13 cellular contexts compared by ENCODE assay signal in genomic region chr1:183461350-183461749, GRCh38. TPM values are rescaled to one million over a fixed set of nuclear protein-coding genes. Genes with fewer than 3 reads are reported as not detected.
DNase-seq lines count a peak whose midpoint lies in the region; ATAC-seq, FAIRE-seq and TF ChIP-seq lines count a peak whose summit lies in the region.
"Had no signal": no experiment of that assay in that cellular context is flagged by ENCODE, and none has a peak within 500 bp of the region (broad histone marks: within the 10 kb centered on the region; RNA-seq: fewer than 3 reads in every experiment).

No MANE protein-coding gene starts in this region.

- no peaks in the 10 kb centered on the region for H3K79me2 ChIP-seq in HepG2 (ENCODE audit: insufficient read depth, low read length)

- POLR2A ChIA-PET in HepG2 (lab: Yijun Ruan, JAX): no interaction called here

- DNase-seq in right lobe of liver: no peak
- no peak for DNase-seq in HepG2 (ENCODE audit: low spot score)
- DNase-seq in UCSD-AML1 (lab: John Stamatoyannopoulos, UW; ENCODE audit: unreplicated experiment): peak; percentile 9
- peak; percentile 34 for DNase-seq in iPS-NIHi7 (ENCODE audit: extremely low spot score)
- no peak for DNase-seq in testis
- DNase-seq in epidermal melanocyte (ENCODE audit: insufficient read length, low spot score): no peak
- DNase-seq in hepatic stellate cell (ENCODE audit: low spot score): no peak
- DNase-seq: activated CD4-positive, CD25-positive, alpha-beta regulatory T cell treated with anti-CD3 and anti-CD28 coated beads, Interleukin-2, amount 50 U/mL, for 72 hours; activated effector memory CD4-positive, alpha-beta T cell treated with Interleukin-2 at 50 U/mL for 16 hours; NCI-H2081 had no signal

- no peak overlapping the region for H2AFZ ChIP-seq in HepG2 (ENCODE audit: low read length)
- H2AFZ ChIP-seq: neural progenitor cell had no signal

- no peak for FAIRE-seq in HepG2 (lab: Jason Lieb, UNC)

- ATAC-seq in right lobe of liver (peak in 3 of 4 donors; percentile 33 to 62 (median 46)), HepG2 (no peak), HG03097 (IDR thresholded peaks at IDR 0.05; ENCODE audit: low FRiP score, unreplicated experiment) (no peak)

- 27% methylated on average over 1 of the region's 1 CpG for WGBS in right lobe of liver (ENCODE audit: insufficient coverage, low coverage, low lambda C conversion rate, missing lambda C conversion rate)
- WGBS in HepG2 (ENCODE audit: low lambda C conversion rate): 74% methylated on average over 1 of the region's 1 CpG
- WGBS in testis, 2 donors: 74 to 89% methylated on average over 1 of the region's 1 CpG

- H3K36me3 ChIP-seq in right lobe of liver: no peaks in the 10 kb centered on the region
- H3K36me3 ChIP-seq in HepG2 (replicated peaks in 1 of 2; ENCODE audit: control insufficient read depth in 1 of 2, insufficient read depth in 2 of 2, low read length in 2 of 2): no peaks in the 10 kb centered on the region
- H3K36me3 ChIP-seq in testis (ENCODE audit: low read depth, missing control alignments): no peaks in the 10 kb centered on the region
- H3K36me3 ChIP-seq: heart left ventricle, neural progenitor cell had no signal

- TF ChIP-seq POLR2A in right lobe of liver (IDR thresholded peaks at IDR 0.05) (no peak), HepG2 (IDR thresholded peaks at IDR 0.05; ENCODE audit: insufficient read depth in 1 of 2, low read depth in 2 of 2, low read length in 2 of 2) (no peak), testis (IDR thresholded peaks at IDR 0.05) (no peak)

- no peaks in the 10 kb centered on the region for H4K20me1 ChIP-seq in HepG2 (ENCODE audit: insufficient read depth, low read length)

- TF ChIP-seq RAD21 in HepG2 (CRISPR knock-in tag; IDR thresholded peaks at IDR 0.05): no peak

- peaks cover 0 to 8% (median 0%) of the 10 kb centered on the region in 4 donors for H3K4me1 ChIP-seq in right lobe of liver
- no peaks in the 10 kb centered on the region for H3K4me1 ChIP-seq in HepG2 (ENCODE audit: insufficient read depth, low read length)
- no peaks in the 10 kb centered on the region for H3K4me1 ChIP-seq in testis
- H3K4me1 ChIP-seq: neural progenitor cell had no signal

- TF ChIP-seq EP300 in HepG2 (IDR thresholded peaks at IDR 0.05; ENCODE audit: low read depth in 2 of 2, low read length in 2 of 2) (no peak), HepG2 (CRISPR knock-in tag; IDR thresholded peaks at IDR 0.05; ENCODE audit: borderline replicate concordance) (no peak)

- H3K4me3 ChIP-seq in right lobe of liver (no peak overlapping the region), HepG2 (replicated peaks in 1 of 3; ENCODE audit: insufficient read depth in 1 of 3, low read depth in 2 of 3, low read length in 3 of 3) (no peak overlapping the region), testis (no peak overlapping the region)
- H3K4me3 ChIP-seq: heart left ventricle, neural progenitor cell had no signal

- H3K9me3 ChIP-seq in right lobe of liver (no peaks in the 10 kb centered on the region), HepG2 (ENCODE audit: low read length) (no peaks in the 10 kb centered on the region), testis (no peaks in the 10 kb centered on the region)
- H3K9me3 ChIP-seq: heart left ventricle had no signal

- no peak for TF ChIP-seq CTCF in right lobe of liver (IDR thresholded peaks at IDR 0.05)
- no peak for TF ChIP-seq CTCF in HepG2 (CRISPR knock-in tag; IDR thresholded peaks at IDR 0.05)
- TF ChIP-seq CTCF in testis (IDR thresholded peaks at IDR 0.05): no peak

- no peak overlapping the region for H3K27ac ChIP-seq in right lobe of liver
- no peak overlapping the region for H3K27ac ChIP-seq in HepG2 (ENCODE audit: extremely low read length, insufficient read depth, low read length)
- no peak overlapping the region for H3K27ac ChIP-seq in testis
- H3K27ac ChIP-seq: neural progenitor cell had no signal

- intact Hi-C loops in right lobe of liver (cut with DNase I): no loop called here
- intact Hi-C loops in HepG2 (cut with micrococcal nuclease; ENCODE audit: unreplicated experiment): no loop called here
- intact Hi-C loops in testis (cut with DNase I; ENCODE audit: low total_unique reads): no loop called here

- BruUV-seq in HepG2 (replicated peaks; lab: Mats Ljungman, UMichigan): no TSS peak

- CTCF ChIA-PET in HepG2 (lab: Yijun Ruan, JAX; ENCODE audit: low intra/inter-chr PET ratio, low total read pairs): no interaction called here

- H3K27me3 ChIP-seq in right lobe of liver: no peaks in the 10 kb centered on the region
- H3K27me3 ChIP-seq in HepG2 (ENCODE audit: control insufficient read depth in 1 of 2, insufficient read depth in 2 of 2, low read length in 2 of 2): no peaks in the 10 kb centered on the region
- no peaks in the 10 kb centered on the region for H3K27me3 ChIP-seq in testis
- H3K27me3 ChIP-seq: heart left ventricle, neural progenitor cell had no signal

- in situ Hi-C loops in HepG2 (cut with HindIII; ENCODE audit: extremely low pct_ligation_motif_present, low pct_unique_long_range_greater_than_20kb): no loop called here

- H3K4me2 ChIP-seq in HepG2 (ENCODE audit: low read depth, low read length): no peak overlapping the region
- H3K4me2 ChIP-seq: neural progenitor cell had no signal

- no peak overlapping the region for H3K9ac ChIP-seq in HepG2 (ENCODE audit: insufficient read depth, low read depth, low read length)
- H3K9ac ChIP-seq: neural progenitor cell had no signal

TF ChIP-seq in HepG2, 621 proteins besides CTCF, POLR2A, EP300 and RAD21 (continues in another document):
- TF ChIP-seq RFXAP (CRISPR knock-in tag; IDR thresholded peaks at IDR 0.05; ENCODE audit: borderline replicate concordance) (no peak), HDAC1 (CRISPR knock-in tag; IDR thresholded peaks at IDR 0.05) (no peak), NFE2 (CRISPR knock-in tag; IDR thresholded peaks at IDR 0.05) (no peak), ZNF850 (CRISPR knock-in tag; conservative IDR thresholded peaks at IDR 0.05) (no peak), ZNF672 (CRISPR knock-in tag; IDR thresholded peaks at IDR 0.05) (no peak)

RNA-seq across cellular contexts. Expression of gene SMG7, which starts 10.9 kb away (rescaled TPM):
- 10 to 100 TPM; 23.5 to 35.3 (median 25.2) TPM for total RNA-seq in right lobe of liver
- total RNA-seq in HepG2 (2016; rRNA removed; fragmentation: Illumina TruSeq; extraction: Trizol): 14.9 and 40.3 TPM in 2 replicates
- 6.7 and 8.4 TPM in 2 replicates for total RNA-seq in HepG2 (2016; cell fraction: cytosol; rRNA removed; fragmentation: Illumina TruSeq; extraction: Trizol; ENCODE audit: low read depth)
- 11.5 and 40.7 TPM in 2 replicates for total RNA-seq in HepG2 (2016; cell fraction: insoluble cytoplasmic fraction; rRNA removed; fragmentation: Illumina TruSeq; extraction: Trizol)
- total RNA-seq in HepG2 (2016; cell fraction: membrane; rRNA removed; fragmentation: Illumina TruSeq; extraction: Trizol): 27.0 and 30.3 TPM in 2 replicates
- total RNA-seq in HepG2 (2016; cell fraction: nucleus; rRNA removed; fragmentation: Illumina TruSeq; extraction: Trizol): 30.8 and 47.3 TPM in 2 replicates
- 26.7 and 27.9 TPM in 2 replicates for polyA plus RNA-seq in HepG2 (2011; rRNA removed)
- polyA plus RNA-seq in HepG2 (2011; cell fraction: cytosol; rRNA removed): 18.9 and 24.6 TPM in 2 replicates
- polyA plus RNA-seq in HepG2 (2011; cell fraction: nucleus; rRNA removed): 23.4 and 23.5 TPM in 2 replicates
- 21.7 and 23.7 TPM in 2 replicates for polyA plus RNA-seq in HepG2 (2012)
- polyA plus RNA-seq in HepG2 (2016; cell fraction: cytosol; fragmentation: Illumina TruSeq; extraction: Trizol; ENCODE audit: low read depth): 3.2 and 3.5 TPM in 2 replicates
- polyA plus RNA-seq in HepG2 (2016; cell fraction: insoluble cytoplasmic fraction; fragmentation: Illumina TruSeq; extraction: Trizol; ENCODE audit: low read depth): 37.8 and 45.7 TPM in 2 replicates
- polyA plus RNA-seq in HepG2 (2016; cell fraction: membrane; fragmentation: Illumina TruSeq; extraction: Trizol; ENCODE audit: low read depth): 18.6 and 19.6 TPM in 2 replicates
- polyA plus RNA-seq in HepG2 (2016; cell fraction: nucleus; fragmentation: Illumina TruSeq; extraction: Trizol; ENCODE audit: insufficient read depth, low read depth): 37.2 and 38.7 TPM in 2 replicates
- polyA minus RNA-seq in HepG2 (2011; rRNA and poly(A)+ RNA removed; ENCODE audit: low replicate concordance): 54.5 and 105 TPM in 2 replicates
- polyA minus RNA-seq in HepG2 (2011; cell fraction: cytosol; rRNA and poly(A)+ RNA removed): 27.0 and 29.1 TPM in 2 replicates
- polyA minus RNA-seq in HepG2 (2011; cell fraction: nucleus; rRNA and poly(A)+ RNA removed): 59.1 and 76.2 TPM in 2 replicates
- 100 to 1,000 TPM; 109 to 139 TPM for total RNA-seq in testis
- 157 TPM for polyA plus RNA-seq in testis (ENCODE audit: insufficient read depth, low read depth, low replicate concordance)

RNA-seq across cellular contexts. Expression of gene NMNAT2, which starts 43.2 kb away (rescaled TPM):
- under 1 TPM in 3 of 6 experiments, not detected in 3; 0.06 to 0.07 (median 0.06) TPM for total RNA-seq in right lobe of liver
- not detected in 2 replicates for total RNA-seq in HepG2 (2016; rRNA removed; fragmentation: Illumina TruSeq; extraction: Trizol)
- not detected in 2 replicates for total RNA-seq in HepG2 (2016; cell fraction: cytosol; rRNA removed; fragmentation: Illumina TruSeq; extraction: Trizol; ENCODE audit: low read depth)
- not detected in 2 replicates for total RNA-seq in HepG2 (2016; cell fraction: insoluble cytoplasmic fraction; rRNA removed; fragmentation: Illumina TruSeq; extraction: Trizol)
- not detected in 2 replicates for total RNA-seq in HepG2 (2016; cell fraction: membrane; rRNA removed; fragmentation: Illumina TruSeq; extraction: Trizol)
- total RNA-seq in HepG2 (2016; cell fraction: nucleus; rRNA removed; fragmentation: Illumina TruSeq; extraction: Trizol): not detected in 2 replicates
- not detected in 2 replicates for polyA plus RNA-seq in HepG2 (2011; rRNA removed)
- not detected in 2 replicates for polyA plus RNA-seq in HepG2 (2011; cell fraction: cytosol; rRNA removed)
- polyA plus RNA-seq in HepG2 (2011; cell fraction: nucleus; rRNA removed): not detected in 2 replicates
- not detected in 2 replicates for polyA plus RNA-seq in HepG2 (2012)
- not detected in 2 replicates for polyA plus RNA-seq in HepG2 (2016; cell fraction: cytosol; fragmentation: Illumina TruSeq; extraction: Trizol; ENCODE audit: low read depth)
- polyA plus RNA-seq in HepG2 (2016; cell fraction: insoluble cytoplasmic fraction; fragmentation: Illumina TruSeq; extraction: Trizol; ENCODE audit: low read depth): not detected in 2 replicates
- not detected in 2 replicates for polyA plus RNA-seq in HepG2 (2016; cell fraction: membrane; fragmentation: Illumina TruSeq; extraction: Trizol; ENCODE audit: low read depth)
- not detected in 2 replicates for polyA plus RNA-seq in HepG2 (2016; cell fraction: nucleus; fragmentation: Illumina TruSeq; extraction: Trizol; ENCODE audit: insufficient read depth, low read depth)
- 0.12 TPM in 1 of 2 replicates, not detected in the other for polyA minus RNA-seq in HepG2 (2011; rRNA and poly(A)+ RNA removed; ENCODE audit: low replicate concordance)
- not detected in 2 replicates for polyA minus RNA-seq in HepG2 (2011; cell fraction: cytosol; rRNA and poly(A)+ RNA removed)
- polyA minus RNA-seq in HepG2 (2011; cell fraction: nucleus; rRNA and poly(A)+ RNA removed): not detected in 2 replicates
- total RNA-seq in testis: 10 to 100 TPM; 45.7 to 52.0 TPM
- 23.6 TPM for polyA plus RNA-seq in testis (ENCODE audit: insufficient read depth, low read depth, low replicate concordance)

Comparison
In these comparisons a context has a peak if more than half of its experiments do, and no peak if none do; other contexts are left out.
1. ATAC-seq: peak in right lobe of liver (3 of 4); none in HepG2 (single experiment) and HG03097 (single experiment).
2. DNase-seq: peak in UCSD-AML1 (single experiment) and iPS-NIHi7 (single experiment); none in right lobe of liver (0 of 3), HepG2 (single experiment), testis (single experiment), epidermal melanocyte (single experiment) and hepatic stellate cell (single experiment).
3. RNA of gene NMNAT2, which starts 43.2 kb away (total RNA-seq): 45.7 to 52.0 TPM in testis; 0.06 to 0.07 TPM in right lobe of liver and not detected in HepG2; every median in the first group is over 10 times any median in the second.